Comparison of ENCODE assay signal across 19 cellular contexts in genomic region chr16:86038923-86039310, GRCh38.
DNase-seq lines count a peak whose midpoint lies in the region; ATAC-seq and TF ChIP-seq lines count a peak whose summit lies in the region.
"Had no signal": no experiment of that assay in that cellular context is flagged by ENCODE, and none has a peak within 500 bp of the region (broad histone marks: within the 10 kb centered on the region; RNA-seq: fewer than 3 reads in every experiment).

No MANE protein-coding gene starts in this region.

- no peaks in the 10 kb centered on the region for H3K4me1 Mint-ChIP-seq in endodermal cell
- H3K4me1 Mint-ChIP-seq in HFFc6 (ENCODE audit: low read depth): no peaks in the 10 kb centered on the region

- DNase-seq in activated T-cell treated with anti-CD3 and anti-CD28 coated beads for 48 hours (ENCODE audit: low read depth) (peak; percentile 30), activated T-cell treated with anti-CD3 and anti-CD28 coated beads for 4 hours (no peak), Peyer's patch (peak in 2 of 3 donors; percentile 42 to 47), endodermal cell (peak; percentile 22), WERI-Rb-1 (no peak), HFFc6 (no peak)
- peak; percentile 53 for DNase-seq in stimulated activated naive CD8-positive, alpha-beta T cell treated with anti-CD3 and anti-CD28 coated beads, Interleukin-15, Interleukin-2, amounts not matched to agents 100 U/mL and 50 U/mL, for 24 hours
- DNase-seq: activated CD4-positive, CD25-positive, alpha-beta regulatory T cell treated with anti-CD3 and anti-CD28 coated beads, Interleukin-2, amount 50 U/mL, for 72 hours; adrenal gland; cortex of kidney; GDM1; NCI-H1436 treated with DMSO at 0.1 percent for 48 hours; NCI-H2171; occipital lobe; spleen; uterus had no signal

- H3K36me3 ChIP-seq in Peyer's patch: no peaks in the 10 kb centered on the region
- no peaks in the 10 kb centered on the region for H3K36me3 ChIP-seq in endodermal cell (ENCODE audit: control insufficient read depth, insufficient read depth, low read length)
- no peaks in the 10 kb centered on the region for H3K36me3 ChIP-seq in WERI-Rb-1
- H3K36me3 ChIP-seq: adrenal gland, spleen, uterus had no signal

- H3K27me3 Mint-ChIP-seq in endodermal cell (ENCODE audit: insufficient read depth) (peaks cover 13% of the 10 kb centered on the region), HFFc6 (ENCODE audit: insufficient read depth) (peaks cover 34% of the 10 kb centered on the region)

- no peak overlapping the region for H3K9ac ChIP-seq in endodermal cell (ENCODE audit: extremely low read depth, low read length, poor library complexity, severe bottlenecking)

- H3K27ac ChIP-seq in Peyer's patch (no peak overlapping the region), endodermal cell (ENCODE audit: low read depth, low read length) (no peak overlapping the region), WERI-Rb-1 (no peak overlapping the region)
- H3K27ac ChIP-seq: adrenal gland, spleen, uterus had no signal

- no peaks in the 10 kb centered on the region for H3K36me3 Mint-ChIP-seq in endodermal cell (ENCODE audit: low read depth)
- no peaks in the 10 kb centered on the region for H3K36me3 Mint-ChIP-seq in HFFc6 (ENCODE audit: low read depth)

- peak; percentile 76 for ATAC-seq in stimulated activated naive CD8-positive, alpha-beta T cell treated with anti-CD3 and anti-CD28 coated beads, Interleukin-15, Interleukin-2, amounts not matched to agents 100 U/mL and 50 U/mL, for 24 hours
- ATAC-seq in HG03175 (IDR thresholded peaks at IDR 0.05; ENCODE audit: unreplicated experiment): no peak
- ATAC-seq: HepG2 had no signal

- H3K4me3 ChIP-seq in Peyer's patch: no peak overlapping the region
- H3K4me3 ChIP-seq in endodermal cell (ENCODE audit: low read length): no peak overlapping the region
- H3K4me3 ChIP-seq in WERI-Rb-1 (ENCODE audit: low read depth, low read length): no peak overlapping the region
- H3K4me3 ChIP-seq: adrenal gland, spleen, uterus had no signal

- WGBS in endodermal cell (ENCODE audit: insufficient coverage in 1 of 2, insufficient read length in 1 of 2), 2 experiments: 95 to 96% methylated on average over 9 to 13 of the region's 13 CpGs

- H3K9me3 ChIP-seq in Peyer's patch (no peaks in the 10 kb centered on the region), endodermal cell (ENCODE audit: control insufficient read depth, low read length) (no peaks in the 10 kb centered on the region), WERI-Rb-1 (ENCODE audit: severe bottlenecking) (no peaks in the 10 kb centered on the region)
- H3K9me3 ChIP-seq: adrenal gland, spleen, uterus had no signal

- no peak for TF ChIP-seq POLR2A in Peyer's patch (IDR thresholded peaks at IDR 0.05)

- TF ChIP-seq CTCF in Peyer's patch (IDR thresholded peaks at IDR 0.05) (no peak), endodermal cell (conservative IDR thresholded peaks at IDR 0.05) (no peak), WERI-Rb-1 (IDR thresholded peaks at IDR 0.05; ENCODE audit: low read depth, low read length) (no peak), HFFc6 (IDR thresholded peaks at IDR 0.05) (no peak)

- H3K4me3 Mint-ChIP-seq in endodermal cell: no peak overlapping the region
- no peak overlapping the region for H3K4me3 Mint-ChIP-seq in HFFc6
- H3K4me3 Mint-ChIP-seq: activated T-helper 1 cell treated with anti-CD3 and anti-CD28 coated beads, Interleukin-12 subunit alpha, Interleukin-12 subunit beta, Interleukin-2, Interleukin-4 antibody, amounts not matched to agents 30 ng/mL and 10 ng/mL and 1 ng/mL, durations not matched to agents 14 hours and 24 hours and 36 hours had no signal

- H3K27ac Mint-ChIP-seq in endodermal cell: no peak overlapping the region
- no peak overlapping the region for H3K27ac Mint-ChIP-seq in HFFc6
- H3K27ac Mint-ChIP-seq: activated T-helper 1 cell treated with anti-CD3 and anti-CD28 coated beads, Interleukin-12 subunit alpha, Interleukin-12 subunit beta, Interleukin-2, Interleukin-4 antibody, amounts not matched to agents 30 ng/mL and 10 ng/mL and 1 ng/mL, durations not matched to agents 14 hours and 24 hours and 36 hours had no signal

- H3K27me3 ChIP-seq in Peyer's patch: no peaks in the 10 kb centered on the region
- peaks cover 6% of the 10 kb centered on the region for H3K27me3 ChIP-seq in endodermal cell (ENCODE audit: control insufficient read depth, insufficient read depth, low read length, poor library complexity, severe bottlenecking)
- H3K27me3 ChIP-seq in WERI-Rb-1 (ENCODE audit: insufficient read depth, low read depth, severe bottlenecking): no peaks in the 10 kb centered on the region
- H3K27me3 ChIP-seq: uterus had no signal

- H3K9me3 Mint-ChIP-seq in endodermal cell: no peaks in the 10 kb centered on the region
- H3K9me3 Mint-ChIP-seq in HFFc6: no peaks in the 10 kb centered on the region
- H3K9me3 Mint-ChIP-seq: activated T-helper 1 cell treated with anti-CD3 and anti-CD28 coated beads, Interleukin-12 subunit alpha, Interleukin-12 subunit beta, Interleukin-2, Interleukin-4 antibody, amounts not matched to agents 30 ng/mL and 10 ng/mL and 1 ng/mL, durations not matched to agents 14 hours and 24 hours and 36 hours had no signal

- H3K4me1 ChIP-seq in Peyer's patch (peaks cover 0 to 7% (median 0%) of the 10 kb centered on the region in 4 donors), endodermal cell (ENCODE audit: control insufficient read depth, insufficient read depth, low read length) (no peaks in the 10 kb centered on the region)
- H3K4me1 ChIP-seq: adrenal gland, uterus had no signal

Comparison
In these comparisons a context has a peak if more than half of its experiments do, and no peak if none do; other contexts are left out.
1. DNase-seq: peak in activated T-cell treated with anti-CD3 and anti-CD28 coated beads for 48 hours (single experiment), Peyer's patch (2 of 3), endodermal cell (single experiment) and stimulated activated naive CD8-positive, alpha-beta T cell treated with anti-CD3 and anti-CD28 coated beads, Interleukin-15, Interleukin-2, amounts not matched to agents 100 U/mL and 50 U/mL, for 24 hours (single experiment); none in activated T-cell treated with anti-CD3 and anti-CD28 coated beads for 4 hours (single experiment), WERI-Rb-1 (single experiment) and HFFc6 (single experiment).